ENCODE assay signal across 1 cellular context in the genomic region with DNA sequence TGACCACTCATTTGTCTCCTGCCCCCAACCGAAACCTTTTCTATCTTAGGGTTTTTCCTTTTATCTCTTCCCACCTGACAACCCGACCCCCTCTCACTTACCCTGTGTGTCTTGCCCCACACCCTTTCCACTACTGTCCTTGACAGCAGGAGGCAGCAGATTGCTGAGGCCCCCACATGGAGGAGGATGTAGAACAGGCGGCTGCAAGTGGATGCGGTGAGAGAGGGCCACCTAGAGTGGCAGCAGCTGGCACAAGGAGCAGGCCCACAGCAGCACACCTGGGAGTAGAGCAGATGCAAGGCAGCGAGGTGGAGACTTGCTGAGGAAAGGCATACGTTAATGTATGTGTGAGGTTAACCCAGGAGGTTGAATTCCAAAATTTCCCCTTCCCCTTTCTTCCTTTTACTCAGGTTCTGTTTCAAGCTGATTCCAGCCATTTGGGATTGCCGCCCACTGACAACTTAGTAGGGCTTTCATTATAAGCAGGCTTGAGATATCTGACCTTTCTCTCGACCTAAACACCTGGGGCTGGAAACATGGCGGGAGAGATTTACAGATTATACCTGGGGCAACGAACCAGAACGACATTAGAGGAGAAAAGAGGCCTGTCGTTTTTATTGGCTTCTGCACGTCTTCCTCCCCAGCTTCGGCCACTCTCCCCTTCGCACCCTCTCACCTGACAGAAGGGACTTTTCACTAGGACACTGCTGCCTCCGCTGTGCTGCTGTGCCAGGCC.
TF ChIP-seq lines count a peak whose summit lies in the region.

No MANE protein-coding gene starts in this region.

TF ChIP-seq in GM23338, 12 proteins besides CTCF, POLR2A, EP300 and RAD21 (continued from another document):
- TF ChIP-seq, protein P1, sequence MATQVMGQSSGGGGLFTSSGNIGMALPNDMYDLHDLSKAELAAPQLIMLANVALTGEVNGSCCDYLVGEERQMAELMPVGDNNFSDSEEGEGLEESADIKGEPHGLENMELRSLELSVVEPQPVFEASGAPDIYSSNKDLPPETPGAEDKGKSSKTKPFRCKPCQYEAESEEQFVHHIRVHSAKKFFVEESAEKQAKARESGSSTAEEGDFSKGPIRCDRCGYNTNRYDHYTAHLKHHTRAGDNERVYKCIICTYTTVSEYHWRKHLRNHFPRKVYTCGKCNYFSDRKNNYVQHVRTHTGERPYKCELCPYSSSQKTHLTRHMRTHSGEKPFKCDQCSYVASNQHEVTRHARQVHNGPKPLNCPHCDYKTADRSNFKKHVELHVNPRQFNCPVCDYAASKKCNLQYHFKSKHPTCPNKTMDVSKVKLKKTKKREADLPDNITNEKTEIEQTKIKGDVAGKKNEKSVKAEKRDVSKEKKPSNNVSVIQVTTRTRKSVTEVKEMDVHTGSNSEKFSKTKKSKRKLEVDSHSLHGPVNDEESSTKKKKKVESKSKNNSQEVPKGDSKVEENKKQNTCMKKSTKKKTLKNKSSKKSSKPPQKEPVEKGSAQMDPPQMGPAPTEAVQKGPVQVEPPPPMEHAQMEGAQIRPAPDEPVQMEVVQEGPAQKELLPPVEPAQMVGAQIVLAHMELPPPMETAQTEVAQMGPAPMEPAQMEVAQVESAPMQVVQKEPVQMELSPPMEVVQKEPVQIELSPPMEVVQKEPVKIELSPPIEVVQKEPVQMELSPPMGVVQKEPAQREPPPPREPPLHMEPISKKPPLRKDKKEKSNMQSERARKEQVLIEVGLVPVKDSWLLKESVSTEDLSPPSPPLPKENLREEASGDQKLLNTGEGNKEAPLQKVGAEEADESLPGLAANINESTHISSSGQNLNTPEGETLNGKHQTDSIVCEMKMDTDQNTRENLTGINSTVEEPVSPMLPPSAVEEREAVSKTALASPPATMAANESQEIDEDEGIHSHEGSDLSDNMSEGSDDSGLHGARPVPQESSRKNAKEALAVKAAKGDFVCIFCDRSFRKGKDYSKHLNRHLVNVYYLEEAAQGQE (IDR thresholded peaks at IDR 0.05; ENCODE audit: unreplicated experiment): no peak
- TF ChIP-seq, protein P2, sequence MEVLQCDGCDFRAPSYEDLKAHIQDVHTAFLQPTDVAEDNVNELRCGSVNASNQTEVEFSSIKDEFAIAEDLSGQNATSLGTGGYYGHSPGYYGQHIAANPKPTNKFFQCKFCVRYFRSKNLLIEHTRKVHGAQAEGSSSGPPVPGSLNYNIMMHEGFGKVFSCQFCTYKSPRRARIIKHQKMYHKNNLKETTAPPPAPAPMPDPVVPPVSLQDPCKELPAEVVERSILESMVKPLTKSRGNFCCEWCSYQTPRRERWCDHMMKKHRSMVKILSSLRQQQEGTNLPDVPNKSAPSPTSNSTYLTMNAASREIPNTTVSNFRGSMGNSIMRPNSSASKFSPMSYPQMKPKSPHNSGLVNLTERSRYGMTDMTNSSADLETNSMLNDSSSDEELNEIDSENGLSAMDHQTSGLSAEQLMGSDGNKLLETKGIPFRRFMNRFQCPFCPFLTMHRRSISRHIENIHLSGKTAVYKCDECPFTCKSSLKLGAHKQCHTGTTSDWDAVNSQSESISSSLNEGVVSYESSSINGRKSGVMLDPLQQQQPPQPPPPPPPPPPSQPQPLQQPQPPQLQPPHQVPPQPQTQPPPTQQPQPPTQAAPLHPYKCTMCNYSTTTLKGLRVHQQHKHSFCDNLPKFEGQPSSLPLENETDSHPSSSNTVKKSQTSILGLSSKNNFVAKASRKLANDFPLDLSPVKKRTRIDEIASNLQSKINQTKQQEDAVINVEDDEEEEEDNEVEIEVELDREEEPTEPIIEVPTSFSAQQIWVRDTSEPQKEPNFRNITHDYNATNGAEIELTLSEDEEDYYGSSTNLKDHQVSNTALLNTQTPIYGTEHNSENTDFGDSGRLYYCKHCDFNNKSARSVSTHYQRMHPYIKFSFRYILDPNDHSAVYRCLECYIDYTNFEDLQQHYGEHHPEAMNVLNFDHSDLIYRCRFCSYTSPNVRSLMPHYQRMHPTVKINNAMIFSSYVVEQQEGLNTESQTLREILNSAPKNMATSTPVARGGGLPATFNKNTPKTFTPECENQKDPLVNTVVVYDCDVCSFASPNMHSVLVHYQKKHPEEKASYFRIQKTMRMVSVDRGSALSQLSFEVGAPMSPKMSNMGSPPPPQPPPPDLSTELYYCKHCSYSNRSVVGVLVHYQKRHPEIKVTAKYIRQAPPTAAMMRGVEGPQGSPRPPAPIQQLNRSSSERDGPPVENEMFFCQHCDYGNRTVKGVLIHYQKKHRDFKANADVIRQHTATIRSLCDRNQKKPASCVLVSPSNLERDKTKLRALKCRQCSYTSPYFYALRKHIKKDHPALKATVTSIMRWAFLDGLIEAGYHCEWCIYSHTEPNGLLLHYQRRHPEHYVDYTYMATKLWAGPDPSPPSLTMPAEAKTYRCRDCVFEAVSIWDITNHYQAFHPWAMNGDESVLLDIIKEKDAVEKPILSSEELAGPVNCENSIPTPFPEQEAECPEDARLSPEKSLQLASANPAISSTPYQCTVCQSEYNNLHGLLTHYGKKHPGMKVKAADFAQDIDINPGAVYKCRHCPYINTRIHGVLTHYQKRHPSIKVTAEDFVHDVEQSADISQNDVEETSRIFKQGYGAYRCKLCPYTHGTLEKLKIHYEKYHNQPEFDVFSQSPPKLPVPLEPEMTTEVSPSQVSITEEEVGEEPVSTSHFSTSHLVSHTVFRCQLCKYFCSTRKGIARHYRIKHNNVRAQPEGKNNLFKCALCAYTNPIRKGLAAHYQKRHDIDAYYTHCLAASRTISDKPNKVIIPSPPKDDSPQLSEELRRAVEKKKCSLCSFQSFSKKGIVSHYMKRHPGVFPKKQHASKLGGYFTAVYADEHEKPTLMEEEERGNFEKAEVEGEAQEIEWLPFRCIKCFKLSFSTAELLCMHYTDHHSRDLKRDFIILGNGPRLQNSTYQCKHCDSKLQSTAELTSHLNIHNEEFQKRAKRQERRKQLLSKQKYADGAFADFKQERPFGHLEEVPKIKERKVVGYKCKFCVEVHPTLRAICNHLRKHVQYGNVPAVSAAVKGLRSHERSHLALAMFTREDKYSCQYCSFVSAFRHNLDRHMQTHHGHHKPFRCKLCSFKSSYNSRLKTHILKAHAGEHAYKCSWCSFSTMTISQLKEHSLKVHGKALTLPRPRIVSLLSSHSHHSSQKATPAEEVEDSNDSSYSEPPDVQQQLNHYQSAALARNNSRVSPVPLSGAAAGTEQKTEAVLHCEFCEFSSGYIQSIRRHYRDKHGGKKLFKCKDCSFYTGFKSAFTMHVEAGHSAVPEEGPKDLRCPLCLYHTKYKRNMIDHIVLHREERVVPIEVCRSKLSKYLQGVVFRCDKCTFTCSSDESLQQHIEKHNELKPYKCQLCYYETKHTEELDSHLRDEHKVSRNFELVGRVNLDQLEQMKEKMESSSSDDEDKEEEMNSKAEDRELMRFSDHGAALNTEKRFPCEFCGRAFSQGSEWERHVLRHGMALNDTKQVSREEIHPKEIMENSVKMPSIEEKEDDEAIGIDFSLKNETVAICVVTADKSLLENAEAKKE (CRISPR knock-in tag; IDR thresholded peaks at IDR 0.05): no peak
- TF ChIP-seq, protein P3, sequence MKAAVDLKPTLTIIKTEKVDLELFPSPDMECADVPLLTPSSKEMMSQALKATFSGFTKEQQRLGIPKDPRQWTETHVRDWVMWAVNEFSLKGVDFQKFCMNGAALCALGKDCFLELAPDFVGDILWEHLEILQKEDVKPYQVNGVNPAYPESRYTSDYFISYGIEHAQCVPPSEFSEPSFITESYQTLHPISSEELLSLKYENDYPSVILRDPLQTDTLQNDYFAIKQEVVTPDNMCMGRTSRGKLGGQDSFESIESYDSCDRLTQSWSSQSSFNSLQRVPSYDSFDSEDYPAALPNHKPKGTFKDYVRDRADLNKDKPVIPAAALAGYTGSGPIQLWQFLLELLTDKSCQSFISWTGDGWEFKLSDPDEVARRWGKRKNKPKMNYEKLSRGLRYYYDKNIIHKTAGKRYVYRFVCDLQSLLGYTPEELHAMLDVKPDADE (IDR thresholded peaks at IDR 0.05): no peak
- TF ChIP-seq NANOG (IDR thresholded peaks at IDR 0.05; ENCODE audit: borderline replicate concordance): no peak
- no peak for TF ChIP-seq ZNF331 (CRISPR knock-in tag; IDR thresholded peaks at IDR 0.05; ENCODE audit: low read depth)
- no peak for TF ChIP-seq EZH2phosphoT487 (IDR thresholded peaks at IDR 0.05; ENCODE audit: unreplicated experiment)
- no peak for TF ChIP-seq ZNF114 (CRISPR knock-in tag; IDR thresholded peaks at IDR 0.05)
